ENCODE assay signal across 8 cellular contexts in genomic region chr12:54603173-54603814, GRCh38. TPM values are rescaled to one million over a fixed set of nuclear protein-coding genes. Genes with fewer than 3 reads are reported as not detected.
DNase-seq lines count a peak whose midpoint lies in the region; ATAC-seq, FAIRE-seq and TF ChIP-seq lines count a peak whose summit lies in the region.

No MANE protein-coding gene starts in this region.

- H4K20me1 ChIP-seq in IMR-90 (ENCODE audit: insufficient read depth, low read length) = no peaks in the 10 kb centered on the region

- H3K9ac ChIP-seq in IMR-90 (ENCODE audit: low read depth, low read length) = no peak overlapping the region

- H3K4me3 ChIP-seq in IMR-90 (ENCODE audit: insufficient read depth, low read depth, low read length) = no peak overlapping the region
- no peak overlapping the region for H3K4me3 ChIP-seq in psoas muscle

- no peak overlapping the region for H2AK5ac ChIP-seq in IMR-90 (ENCODE audit: low read depth, low read length)

- no peak overlapping the region for H3K56ac ChIP-seq in IMR-90 (ENCODE audit: extremely low read depth, insufficient read depth, low read length)

- in situ Hi-C loops in IMR-90 (cut with MboI; ENCODE audit: low sequenced_read_pairs) (no loop called here), SK-MEL-5 (cut with HindIII; ENCODE audit: low pct_unique_long_range_greater_than_20kb, low sequenced_read_pairs) (no loop called here)

- no peaks in the 10 kb centered on the region for H3K9me3 ChIP-seq in IMR-90 (ENCODE audit: control insufficient read depth, insufficient read depth, low read length)
- H3K9me3 ChIP-seq in psoas muscle = no peaks in the 10 kb centered on the region

- peak; percentile 65 for DNase-seq in IMR-90
- peak; percentile 87 for DNase-seq in SK-MEL-5 (ENCODE audit: low read depth, low spot score)
- peak; percentile 16 to 43 (median 18) for DNase-seq in activated naive CD4-positive, alpha-beta T cell (lab: John Stamatoyannopoulos, UW)
- DNase-seq in head of caudate nucleus = peak in 41 of 42 donors; percentile 42 to 88 (median 72)
- DNase-seq in psoas muscle = peak in 1 of 2 donors; percentile 34
- DNase-seq in cortex of kidney (lab: John Stamatoyannopoulos, UW) = no peak

- H2AFZ ChIP-seq in IMR-90 (replicated peaks; ENCODE audit: low read length, poor library complexity) = no peak overlapping the region

- H3K4me2 ChIP-seq in IMR-90 (ENCODE audit: low read depth, low read length) = no peak overlapping the region

- CTCF ChIA-PET in IMR-90 (lab: Yijun Ruan, JAX) = no interaction called here

- H3K9me1 ChIP-seq in IMR-90 (ENCODE audit: insufficient read depth, low read length) = no peaks in the 10 kb centered on the region

- peak; percentile 72 for TF ChIP-seq CTCF in IMR-90 (conservative IDR thresholded peaks at IDR 0.05; ENCODE audit: low read depth, low read length)
- TF ChIP-seq CTCF in psoas muscle (IDR thresholded peaks at IDR 0.05) = peak; percentile 76

- H4K5ac ChIP-seq in IMR-90 (ENCODE audit: low read depth, low read length) = no peak overlapping the region

- no peak overlapping the region for H4K8ac ChIP-seq in IMR-90 (ENCODE audit: low read depth in 2 of 2, low read length in 2 of 2)

- WGBS in IMR-90 (ENCODE audit: extremely low coverage in 2 of 2, insufficient read length in 1 of 2), 2 experiments = 0% methylated on average over 1 of the region's 8 CpGs; no CpG with 5 or more reads in 1 of the 2 experiments
- 21 to 30% (median 28%) methylated on average over 8 of the region's 8 CpGs for WGBS in psoas muscle, 3 donors

- dilution Hi-C loops in IMR-90 (cut with HindIII; ENCODE audit: low sequenced_read_pairs, unreplicated experiment) = no loop called here

- no peak overlapping the region for H3K18ac ChIP-seq in IMR-90 (ENCODE audit: low read depth, low read length)

- no peak overlapping the region for H3K4ac ChIP-seq in IMR-90 (ENCODE audit: low read depth, low read length)

- intact Hi-C loops in IMR-90 (cut with micrococcal nuclease) (loop anchor here (5.0 kb wide), 1 partner anchor 354 kb away; no protein-coding TSS in a partner anchor), head of caudate nucleus (cut with DNase I) (no loop called here), psoas muscle (cut with DNase I) (no loop called here)

- H3K36me3 ChIP-seq in IMR-90 (ENCODE audit: control insufficient read depth, insufficient read depth, low read length) = no peaks in the 10 kb centered on the region
- no peaks in the 10 kb centered on the region for H3K36me3 ChIP-seq in psoas muscle (ENCODE audit: insufficient read depth in 1 of 2, low read depth in 1 of 2)

- no peak overlapping the region for H2BK15ac ChIP-seq in IMR-90 (ENCODE audit: low read depth, low read length)

- TF ChIP-seq RAD21 in IMR-90 (IDR thresholded peaks at IDR 0.05; ENCODE audit: low read length) = peak; percentile 22

- ATAC-seq in GM21576 (IDR thresholded peaks at IDR 0.05; ENCODE audit: unreplicated experiment) (peak; percentile 92), IMR-90 (ENCODE audit: low read depth) (peak; percentile 94), psoas muscle (peak; percentile 76 to 95 (median 89))

- H3K4me1 ChIP-seq in IMR-90 (ENCODE audit: control insufficient read depth, insufficient read depth, low read length) (no peaks in the 10 kb centered on the region), psoas muscle (no peaks in the 10 kb centered on the region)

- no peak for TF ChIP-seq POLR2A in IMR-90 (IDR thresholded peaks at IDR 0.05; ENCODE audit: low read depth, low read length)

- H2BK5ac ChIP-seq in IMR-90 (ENCODE audit: low read depth, low read length, poor library complexity, severe bottlenecking) = no peak overlapping the region

- POLR2A ChIA-PET in IMR-90 (lab: Charles Lee; ENCODE audit: unreplicated experiment) = no interaction called here

- H2BK20ac ChIP-seq in IMR-90 (ENCODE audit: low read depth, low read length) = no peak overlapping the region

- peaks cover 3% of the 10 kb centered on the region; the same call in 1 of the 2 replicates for H3K27me3 ChIP-seq in IMR-90 (ENCODE audit: control insufficient read depth, insufficient read depth, low read length)
- peaks cover 0 to 3% (median 0%) of the 10 kb centered on the region in 3 donors for H3K27me3 ChIP-seq in psoas muscle (ENCODE audit: insufficient read depth in 3 of 3, low read length in 2 of 3)

- no peak overlapping the region for H3K23ac ChIP-seq in IMR-90 (ENCODE audit: low read depth, low read length)

- no peak overlapping the region for H4K91ac ChIP-seq in IMR-90 (ENCODE audit: insufficient read depth, low read depth, low read length)

- H3K27ac ChIP-seq in IMR-90 (ENCODE audit: insufficient read depth, low read length) = no peak overlapping the region
- H3K27ac ChIP-seq in psoas muscle = no peak overlapping the region

- H3K14ac ChIP-seq in IMR-90 (replicated peaks; ENCODE audit: low read depth, low read length) = no peak overlapping the region

- H2AK9ac ChIP-seq in IMR-90 (replicated peaks; ENCODE audit: low read depth, low read length, poor library complexity) = no peak overlapping the region

- FAIRE-seq in G401.6 (lab: Jason Lieb, UNC) = peak; percentile 87

- BruUV-seq in IMR-90 (replicated peaks; lab: Mats Ljungman, UMichigan) = no TSS peak

- no peak overlapping the region for H2BK120ac ChIP-seq in IMR-90 (ENCODE audit: low read depth, low read length)

- H3K79me1 ChIP-seq in IMR-90 (ENCODE audit: low read depth in 1 of 2, low read length in 2 of 2) = no peaks in the 10 kb centered on the region

TF ChIP-seq in IMR-90, 13 proteins besides CTCF, POLR2A, EP300 and RAD21:
- TF ChIP-seq SMC3 (IDR thresholded peaks at IDR 0.05; ENCODE audit: low read depth, low read length) = no peak
TF ChIP-seq in IMR-90: peak in this region for 0.

RNA-seq across cellular contexts. Expression of gene PPP1R1A, which starts 14.8 kb away (rescaled TPM):
- total RNA-seq in IMR-90 (2012; rRNA removed) (not detected in 2 replicates), psoas muscle (100 to 1,000 TPM in 3 of 4 donors, 10 to 100 TPM in 1; 93.7 to 360 (median 247) TPM)
- polyA plus RNA-seq in IMR-90 (2012; rRNA removed) (not detected in 2 replicates), psoas muscle (100 to 1,000 TPM; 187 to 265 (median 203) TPM)
- polyA plus RNA-seq in IMR-90 (2012; cell fraction: cytosol; rRNA removed) = not detected in 2 replicates
- not detected in 2 replicates for polyA plus RNA-seq in IMR-90 (2012; cell fraction: nucleus; rRNA removed; ENCODE audit: low replicate concordance)
- total RNA-seq in SK-MEL-5 (2014; rRNA removed; shearing (Covaris generic)) = 0.35 TPM in 1 of 2 replicates, not detected in the other
- polyA plus RNA-seq in SK-MEL-5 (2015; cell fraction: cytosol; rRNA removed) = 0.24 and 0.42 TPM in 2 replicates
- polyA plus RNA-seq in SK-MEL-5 (2015; cell fraction: nucleus; rRNA removed) = not detected in 2 replicates

RNA-seq across cellular contexts. Expression of gene LACRT, which starts 31.4 kb away (rescaled TPM):
- total RNA-seq in IMR-90 (2012; rRNA removed) (not detected in 2 replicates), psoas muscle (not detected)
- polyA plus RNA-seq in IMR-90 (2012; rRNA removed) (not detected in 2 replicates), psoas muscle (not detected)
- not detected in 2 replicates for polyA plus RNA-seq in IMR-90 (2012; cell fraction: cytosol; rRNA removed)
- not detected in 2 replicates for polyA plus RNA-seq in IMR-90 (2012; cell fraction: nucleus; rRNA removed; ENCODE audit: low replicate concordance)
- not detected in 2 replicates for total RNA-seq in SK-MEL-5 (2014; rRNA removed; shearing (Covaris generic))
- polyA plus RNA-seq in SK-MEL-5 (2015; cell fraction: cytosol; rRNA removed) = not detected in 2 replicates
- polyA plus RNA-seq in SK-MEL-5 (2015; cell fraction: nucleus; rRNA removed) = not detected in 2 replicates

RNA-seq across cellular contexts. Expression of gene DCD, which starts 44.9 kb away (rescaled TPM):
- total RNA-seq in IMR-90 (2012; rRNA removed) (not detected in 2 replicates), psoas muscle (not detected)
- polyA plus RNA-seq in IMR-90 (2012; rRNA removed) (not detected in 2 replicates), psoas muscle (not detected)
- polyA plus RNA-seq in IMR-90 (2012; cell fraction: cytosol; rRNA removed) = not detected in 2 replicates
- not detected in 2 replicates for polyA plus RNA-seq in IMR-90 (2012; cell fraction: nucleus; rRNA removed; ENCODE audit: low replicate concordance)
- not detected in 2 replicates for total RNA-seq in SK-MEL-5 (2014; rRNA removed; shearing (Covaris generic))
- not detected in 2 replicates for polyA plus RNA-seq in SK-MEL-5 (2015; cell fraction: cytosol; rRNA removed)
- not detected in 2 replicates for polyA plus RNA-seq in SK-MEL-5 (2015; cell fraction: nucleus; rRNA removed)

RNA-seq across cellular contexts. Expression of gene PDE1B, which starts 53.9 kb away (rescaled TPM):
- total RNA-seq in IMR-90 (2012; rRNA removed) (not detected in 2 replicates), psoas muscle (1 to 10 TPM; 1.2 to 2.6 (median 1.7) TPM)
- polyA plus RNA-seq in IMR-90 (2012; rRNA removed) (not detected in 2 replicates), psoas muscle (1 to 10 TPM; 1.1 to 1.8 (median 1.1) TPM)
- not detected in 2 replicates for polyA plus RNA-seq in IMR-90 (2012; cell fraction: cytosol; rRNA removed)
- polyA plus RNA-seq in IMR-90 (2012; cell fraction: nucleus; rRNA removed; ENCODE audit: low replicate concordance) = 0.03 TPM in 1 of 2 replicates, not detected in the other
- total RNA-seq in SK-MEL-5 (2014; rRNA removed; shearing (Covaris generic)) = 0.08 TPM in 1 of 2 replicates, not detected in the other
- not detected in 2 replicates for polyA plus RNA-seq in SK-MEL-5 (2015; cell fraction: cytosol; rRNA removed)
- polyA plus RNA-seq in SK-MEL-5 (2015; cell fraction: nucleus; rRNA removed) = 0.42 TPM in 1 of 2 replicates, not detected in the other

Comparison
In these comparisons a context has a peak if more than half of its experiments do, and no peak if none do; other contexts are left out.
1. RNA of gene PPP1R1A, which starts 14.8 kb away (total RNA-seq): 93.7 to 360 TPM in psoas muscle; not detected in IMR-90 and 0.35 TPM in SK-MEL-5; every median in the first group is over 10 times any median in the second.
2. Peak in every context shown above with its lines, with median percentiles within 50 percentile points of each other: ATAC-seq.